Comparison of ENCODE assay signal across 8 cellular contexts in the genomic region with DNA sequence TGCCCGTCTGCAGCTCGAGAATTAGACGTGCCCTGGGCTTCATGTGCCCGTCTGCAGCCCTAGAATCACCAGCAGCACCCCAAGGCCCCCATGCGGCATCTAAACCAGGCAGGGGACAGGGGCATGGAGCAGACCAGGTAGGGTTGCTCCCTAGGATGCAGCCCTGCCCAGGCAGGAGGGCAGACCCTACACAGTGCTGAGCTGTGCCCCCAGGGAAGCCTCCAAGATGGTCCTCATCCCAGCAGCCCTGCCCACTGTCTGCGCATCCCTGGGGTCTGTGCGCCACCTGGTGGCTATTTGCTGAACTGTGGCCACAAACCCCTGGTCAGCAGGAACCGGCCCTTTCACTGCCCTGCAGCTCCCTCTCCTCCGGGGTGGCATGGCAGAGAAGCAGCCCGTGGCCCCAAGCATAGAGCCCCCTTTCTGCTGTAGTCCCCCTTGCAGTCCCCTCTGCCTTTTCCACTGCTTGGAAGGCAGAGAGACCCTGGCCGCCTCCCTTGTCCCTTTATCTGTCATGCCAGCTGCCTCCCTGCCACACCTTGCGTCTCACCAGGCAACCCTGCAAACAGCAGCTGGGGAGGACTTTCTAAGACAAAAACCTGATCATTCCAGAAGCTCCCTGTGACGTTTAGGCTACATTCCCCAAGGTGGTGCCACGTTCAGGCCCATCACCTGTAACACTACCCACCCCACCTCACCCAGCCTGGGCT.
A peak's percentile ranks its signal among the peaks of the same experiment; 100 is the strongest.
DNase-seq lines count a peak whose midpoint lies in the region; ATAC-seq and TF ChIP-seq lines count a peak whose summit lies in the region.

No MANE protein-coding gene starts in this region.

- H3K4me3 ChIP-seq in DOHH2 (ENCODE audit: low read length): no peak overlapping the region

- 0 out of 2 replicates have a peak, but pooled peaks cover 5% of the 10 kb centered on the region for H3K27me3 ChIP-seq in DOHH2 (ENCODE audit: control insufficient read depth, low read length)

- no peaks in the 10 kb centered on the region for H3F3A ChIP-seq in DOHH2 (ENCODE audit: control insufficient read depth, insufficient read depth)

- H3K36me3 Mint-ChIP-seq in brain: no peaks in the 10 kb centered on the region
- no peaks in the 10 kb centered on the region for H3K36me3 Mint-ChIP-seq in immature natural killer cell

- no peaks in the 10 kb centered on the region for H3K9me2 ChIP-seq in DOHH2 (replicated peaks; ENCODE audit: control insufficient read depth, low read length)

- TF ChIP-seq CTCF in DOHH2 (IDR thresholded peaks at IDR 0.05; ENCODE audit: low read depth, low read length, poor library complexity, severe bottlenecking) (peak; percentile 93), LNCAP (IDR thresholded peaks at IDR 0.05) (peak; percentile 89), brain (conservative IDR thresholded peaks at IDR 0.05) (peak; percentile 98 to 99)

- H3K79me2 ChIP-seq in DOHH2 (ENCODE audit: control insufficient read depth, low read length): no peaks in the 10 kb centered on the region

- peaks cover 10% of the 10 kb centered on the region for H4K20me1 ChIP-seq in DOHH2 (ENCODE audit: control insufficient read depth, insufficient read depth, low read depth, low read length)

- H3K4me1 ChIP-seq in DOHH2 (ENCODE audit: control insufficient read depth, low read length): peaks cover 17% of the 10 kb centered on the region

- ATAC-seq in GM18511 (IDR thresholded peaks at IDR 0.05; ENCODE audit: unreplicated experiment): no peak
- no peak for ATAC-seq in GM21447 (IDR thresholded peaks at IDR 0.05; ENCODE audit: unreplicated experiment)

- DNase-seq in UCSD-AML1 (lab: John Stamatoyannopoulos, UW; ENCODE audit: unreplicated experiment) (peak; percentile 70), immature natural killer cell (peak; percentile 61 to 69 (median 65))
- peak; percentile 18 to 39 for DNase-seq in stimulated activated CD4-positive, alpha-beta T cell treated with anti-CD3 and anti-CD28 coated beads, Interleukin-15, amount 100 ng/mL, for 48 hours (ENCODE audit: low read depth in 2 of 2)

- H3K27me3 Mint-ChIP-seq in brain (peaks cover 6% of the 10 kb centered on the region), immature natural killer cell (ENCODE audit: low read depth in 3 of 3) (peaks cover 2 to 11% (median 2%) of the 10 kb centered on the region in 3 donors)

- H3K4me1 Mint-ChIP-seq in brain (peaks cover 24% of the 10 kb centered on the region), immature natural killer cell (peaks cover 13 to 15% of the 10 kb centered on the region in 2 donors)

- H3K9me3 Mint-ChIP-seq in brain (no peaks in the 10 kb centered on the region), immature natural killer cell (peaks cover 0 to 2% (median 0%) of the 10 kb centered on the region in 6 donors)

- H3K9me3 ChIP-seq in DOHH2 (ENCODE audit: control insufficient read depth, insufficient read depth, low read length): no peaks in the 10 kb centered on the region

- H3K36me3 ChIP-seq in DOHH2 (ENCODE audit: control insufficient read depth, low read length): no peaks in the 10 kb centered on the region

- no peak overlapping the region for H3K4me2 ChIP-seq in DOHH2 (ENCODE audit: low read length)

- H3K4me3 Mint-ChIP-seq in brain: no peak overlapping the region
- H3K4me3 Mint-ChIP-seq in immature natural killer cell: no peak overlapping the region

- H3K27ac Mint-ChIP-seq in brain (peak overlapping the region in 2 of 5 experiments; percentile 68 to 86), immature natural killer cell (peak overlapping the region in 2 of 6 donors; percentile 14 to 21)

- H3K27ac ChIP-seq in DOHH2 (ENCODE audit: low read depth, low read length): no peak overlapping the region
